ENCODE assay signal across 1 cellular context in genomic region chr21:15446193-15446592, GRCh38.
TF ChIP-seq lines count a peak whose summit lies in the region.

No MANE protein-coding gene starts in this region.

TF ChIP-seq in GM12878, 131 proteins besides CTCF, POLR2A, EP300 and RAD21 (continued from another document):
- TF ChIP-seq, protein P1, sequence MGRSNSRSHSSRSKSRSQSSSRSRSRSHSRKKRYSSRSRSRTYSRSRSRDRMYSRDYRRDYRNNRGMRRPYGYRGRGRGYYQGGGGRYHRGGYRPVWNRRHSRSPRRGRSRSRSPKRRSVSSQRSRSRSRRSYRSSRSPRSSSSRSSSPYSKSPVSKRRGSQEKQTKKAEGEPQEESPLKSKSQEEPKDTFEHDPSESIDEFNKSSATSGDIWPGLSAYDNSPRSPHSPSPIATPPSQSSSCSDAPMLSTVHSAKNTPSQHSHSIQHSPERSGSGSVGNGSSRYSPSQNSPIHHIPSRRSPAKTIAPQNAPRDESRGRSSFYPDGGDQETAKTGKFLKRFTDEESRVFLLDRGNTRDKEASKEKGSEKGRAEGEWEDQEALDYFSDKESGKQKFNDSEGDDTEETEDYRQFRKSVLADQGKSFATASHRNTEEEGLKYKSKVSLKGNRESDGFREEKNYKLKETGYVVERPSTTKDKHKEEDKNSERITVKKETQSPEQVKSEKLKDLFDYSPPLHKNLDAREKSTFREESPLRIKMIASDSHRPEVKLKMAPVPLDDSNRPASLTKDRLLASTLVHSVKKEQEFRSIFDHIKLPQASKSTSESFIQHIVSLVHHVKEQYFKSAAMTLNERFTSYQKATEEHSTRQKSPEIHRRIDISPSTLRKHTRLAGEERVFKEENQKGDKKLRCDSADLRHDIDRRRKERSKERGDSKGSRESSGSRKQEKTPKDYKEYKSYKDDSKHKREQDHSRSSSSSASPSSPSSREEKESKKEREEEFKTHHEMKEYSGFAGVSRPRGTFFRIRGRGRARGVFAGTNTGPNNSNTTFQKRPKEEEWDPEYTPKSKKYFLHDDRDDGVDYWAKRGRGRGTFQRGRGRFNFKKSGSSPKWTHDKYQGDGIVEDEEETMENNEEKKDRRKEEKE (IDR thresholded peaks at IDR 0.05), result no peak
- TF ChIP-seq CBX5 (IDR thresholded peaks at IDR 0.05; ENCODE audit: low read depth) (no peak), GABPA (IDR thresholded peaks at IDR 0.05; ENCODE audit: low read depth) (no peak), ZBED1 (IDR thresholded peaks at IDR 0.05; ENCODE audit: borderline replicate concordance) (no peak)
TF ChIP-seq in GM12878: peak in this region for 0.
